ENCODE assay signal across 7 cellular contexts in the genomic region with DNA sequence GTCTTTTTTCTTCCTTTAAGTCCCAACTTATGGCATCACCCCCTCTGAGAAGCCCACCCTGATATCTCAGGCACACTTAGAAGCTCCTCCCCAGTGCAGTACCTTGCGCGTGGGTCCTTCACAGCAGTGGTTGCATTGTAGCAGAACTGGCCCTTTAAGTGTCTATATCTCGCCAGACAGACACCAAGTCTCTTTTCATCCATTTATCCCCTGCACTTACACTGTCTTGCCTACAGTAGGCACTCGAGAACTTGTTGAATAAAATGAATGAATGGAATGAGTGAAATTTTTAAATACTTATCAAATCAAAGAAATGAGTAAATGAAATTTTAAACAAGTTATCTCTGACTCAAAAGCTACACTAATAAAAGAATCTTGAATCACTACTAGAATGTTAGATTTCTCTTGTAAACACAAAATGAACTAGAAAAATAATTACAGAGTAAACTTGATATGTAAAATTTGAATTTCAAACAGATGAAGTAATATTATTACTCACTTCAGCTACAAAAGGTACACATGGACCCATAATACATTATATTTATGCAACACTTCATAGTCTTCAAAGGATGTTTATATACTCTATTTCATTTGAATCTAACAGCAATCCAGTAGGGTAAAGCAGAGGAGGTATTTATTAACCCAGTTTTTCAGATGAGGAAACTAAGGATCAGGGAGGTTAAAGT. TPM values are rescaled to one million over a fixed set of nuclear protein-coding genes. Genes with fewer than 3 reads are reported as not detected.
A peak's percentile ranks its signal among the peaks of the same experiment; 100 is the strongest.
DNase-seq lines count a peak whose midpoint lies in the region; ATAC-seq and TF ChIP-seq lines count a peak whose summit lies in the region.

No MANE protein-coding gene starts in this region.

- H3K9ac ChIP-seq in colonic mucosa (ENCODE audit: low read depth in 2 of 2, low read length in 2 of 2), result no peak overlapping the region

- intact Hi-C loops in colonic mucosa (cut with DNase I), result no loop called here

- H3K4me1 ChIP-seq in colonic mucosa, result no peaks in the 10 kb centered on the region

- no peaks in the 10 kb centered on the region for H3K9me3 ChIP-seq in colonic mucosa

- no peak overlapping the region for H3K4me3 ChIP-seq in GM12865 (ENCODE audit: low read depth, low read length)
- no peak overlapping the region for H3K4me3 ChIP-seq in LNCaP clone FGC (ENCODE audit: low read depth, low read length)
- no peak overlapping the region for H3K4me3 ChIP-seq in colonic mucosa

- H3K36me3 ChIP-seq in colonic mucosa, result no peaks in the 10 kb centered on the region

- H3K27ac ChIP-seq in colonic mucosa, result no peak overlapping the region

- ATAC-seq in GM19351 (IDR thresholded peaks at IDR 0.05; ENCODE audit: unreplicated experiment) (no peak), GM21737 (IDR thresholded peaks at IDR 0.05; ENCODE audit: unreplicated experiment) (no peak)

- TF ChIP-seq CTCF in GM12865 (IDR thresholded peaks at IDR 0.05; ENCODE audit: insufficient read depth, low read depth, low read length, missing control alignments), result peak; percentile 66
- TF ChIP-seq CTCF in LNCaP clone FGC (IDR thresholded peaks at IDR 0.05; ENCODE audit: control insufficient read depth, extremely low read depth, insufficient read depth), result peak; percentile 58
- TF ChIP-seq CTCF in colonic mucosa (IDR thresholded peaks at IDR 0.05), result peak; percentile 47

- no peaks in the 10 kb centered on the region for H3K27me3 ChIP-seq in colonic mucosa

- DNase-seq in GM12865 (ENCODE audit: low read depth) (peak; percentile 49), LNCaP clone FGC (ENCODE audit: low read depth) (peak; percentile 15), colonic mucosa (no peak), renal cortical epithelial cell (ENCODE audit: low read depth) (peak; percentile 44)
- no peak for DNase-seq in activated effector memory CD4-positive, alpha-beta T cell treated with Interleukin-2 at 50 U/mL for 16 hours

RNA-seq across cellular contexts. Expression of gene MAN1A2, which starts 54.7 kb away (rescaled TPM):
- total RNA-seq in colonic mucosa (10 to 100 TPM; 27.9 to 35.7 TPM), renal cortical epithelial cell (27.6 and 44.1 TPM in 2 replicates)

Comparison
In these comparisons a context has a peak if more than half of its experiments do, and no peak if none do; other contexts are left out.
1. DNase-seq: peak in GM12865 (single experiment), LNCaP clone FGC (single experiment) and renal cortical epithelial cell (single experiment); none in colonic mucosa (single experiment) and activated effector memory CD4-positive, alpha-beta T cell treated with Interleukin-2 at 50 U/mL for 16 hours (single experiment).
2. Peak in every context shown above with its lines, with median percentiles within 50 percentile points of each other: CTCF ChIP-seq.